Comparison of ENCODE assay signal across 29 cellular contexts in the genomic region with DNA sequence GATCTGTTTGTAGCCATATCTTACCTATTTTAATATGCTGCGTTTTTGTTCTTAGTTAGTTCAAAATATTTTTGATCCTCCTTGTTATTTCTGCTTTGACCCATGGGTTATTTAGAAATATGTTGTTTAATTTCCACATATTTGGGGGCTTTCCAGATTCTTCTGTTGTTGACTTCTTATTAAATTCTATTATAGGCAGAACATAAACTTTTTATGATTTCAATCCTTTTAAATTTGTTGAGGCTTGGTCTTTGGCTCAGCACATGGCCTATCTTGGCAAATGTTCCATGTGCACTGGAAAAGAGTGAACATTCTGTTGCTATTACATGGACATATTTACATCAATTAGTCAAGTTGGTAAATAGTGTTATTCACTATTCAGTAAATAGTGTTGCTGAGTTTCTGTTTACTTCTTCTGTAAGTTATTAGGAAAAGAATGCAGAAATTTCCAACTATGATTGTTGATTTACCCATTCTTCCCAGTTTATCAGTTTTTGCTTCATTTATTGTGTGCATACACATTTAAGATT.
"Had no signal": no experiment of that assay in that cellular context is flagged by ENCODE, and none has a peak within 500 bp of the region (broad histone marks: within the 10 kb centered on the region; RNA-seq: fewer than 3 reads in every experiment).

No MANE protein-coding gene starts in this region.

- H3K27ac ChIP-seq: left lung, neural progenitor cell, neutrophil, right atrium auricular region, skin epidermis, testis, thyroid gland, upper lobe of right lung had no signal

- H3K9ac ChIP-seq: neural progenitor cell had no signal

- H3K4me2 ChIP-seq: neural progenitor cell had no signal

- DNase-seq: hippocampal formation; immature natural killer cell; kidney; left colon; left lung; mesendoderm; naive B cell; natural killer cell; nephron progenitor cell; occipital lobe; stimulated activated CD4-positive, alpha-beta T cell treated with anti-CD3 and anti-CD28 coated beads, Interleukin-12 subunit alpha, Interleukin-12 subunit beta, amount 100 ng/mL, for 4 hours; stimulated activated CD4-positive, alpha-beta T cell treated with anti-CD3 and anti-CD28 coated beads, Interleukin-15, amount 100 ng/mL, for 24 hours; stimulated activated CD4-positive, alpha-beta T cell treated with anti-CD3 and anti-CD28 coated beads, Interleukin-2, amount 100 ng/mL, for 24 hours; stimulated activated CD4-positive, alpha-beta T cell treated with anti-CD3 and anti-CD28 coated beads, Interleukin-4, amount 100 ng/mL, for 1 hour; stimulated activated naive B cell treated with anti-CD40 and anti-IgM and Interleukin-4, amounts not matched to agents 10 μg/mL and 1 μg/mL and 100 μg/mL, for 72 hours; stimulated activated naive CD8-positive, alpha-beta T cell treated with anti-CD3 and anti-CD28 coated beads, Interleukin-15, Interleukin-2, amounts not matched to agents 100 U/mL and 50 U/mL, for 24 hours; stomach; testis; thyroid gland; trophoblast cell; upper lobe of right lung had no signal

- H3K9me3 ChIP-seq: neutrophil, testis, thyroid gland had no signal

- H2AFZ ChIP-seq: neural progenitor cell had no signal

- FAIRE-seq: islet of Langerhans, kidney, urothelium cell line had no signal

- H3K36me3 ChIP-seq: left lung, neutrophil, right atrium auricular region, stomach, thyroid gland, upper lobe of right lung had no signal

- H3K4me1 ChIP-seq: neural progenitor cell, right atrium auricular region, stomach, testis, upper lobe of right lung had no signal

- H3K4me3 ChIP-seq: left lung, lung, neural progenitor cell, right atrium auricular region, skin epidermis, stomach, testis, thyroid gland, upper lobe of right lung had no signal

- ATAC-seq: left colon; left lung; natural killer cell; sciatic nerve; stimulated activated naive B cell treated with anti-CD40 and anti-IgM and Interleukin-4, amounts not matched to agents 10 μg/mL and 1 μg/mL and 100 μg/mL, for 72 hours; stimulated activated naive CD8-positive, alpha-beta T cell treated with anti-CD3 and anti-CD28 coated beads, Interleukin-15, Interleukin-2, amounts not matched to agents 100 U/mL and 50 U/mL, for 24 hours; upper lobe of right lung had no signal

- H3K27me3 ChIP-seq: left lung, neural progenitor cell, neutrophil, right atrium auricular region, stomach, testis, thyroid gland, upper lobe of right lung had no signal
